In the genomic region with DNA sequence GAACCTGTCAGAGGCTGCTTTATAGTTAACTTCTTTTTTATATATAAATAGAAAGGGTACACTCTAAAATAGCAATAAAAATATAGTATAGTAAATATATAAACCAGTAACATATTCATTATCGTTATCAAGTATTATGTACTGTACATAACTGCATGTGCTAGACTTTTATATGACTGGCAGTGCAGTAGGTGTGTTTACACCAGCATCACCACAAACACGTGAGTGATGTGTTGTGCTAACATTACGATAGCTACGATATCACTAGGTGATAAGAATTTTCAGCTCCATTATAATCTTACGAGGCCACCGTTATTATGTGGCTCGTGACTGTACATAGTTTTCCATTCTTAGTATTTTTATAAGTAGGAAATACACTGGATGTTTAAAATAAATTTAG, we compare ENCODE assay signal across 6 cellular contexts.
"Had no signal": no experiment of that assay in that cellular context is flagged by ENCODE, and none has a peak within 500 bp of the region (broad histone marks: within the 10 kb centered on the region; RNA-seq: fewer than 3 reads in every experiment).

No MANE protein-coding gene starts in this region.

- H2AFZ ChIP-seq: GM23248 had no signal

- H3K9me3 Mint-ChIP-seq: HFFc6 had no signal

- H3K36me3 ChIP-seq: HAP-1 had no signal

- H3K4me1 ChIP-seq: HAP-1 had no signal

- DNase-seq: GOT3, H7 had no signal

- H3K9ac ChIP-seq: GM23248 had no signal

- ATAC-seq: HCT116 had no signal

- H3K4me3 Mint-ChIP-seq: HFFc6 had no signal

- H3K9me3 ChIP-seq: HAP-1 had no signal

- H3K27ac ChIP-seq: GM23248 had no signal

- H3K4me3 ChIP-seq: GM23248, HAP-1 had no signal

- H3K27ac Mint-ChIP-seq: HFFc6 had no signal
